8 cellular contexts compared by ENCODE assay signal in genomic region chr17:45218895-45219661, GRCh38. TPM values are rescaled to one million over a fixed set of nuclear protein-coding genes. Genes with fewer than 3 reads are reported as not detected.
DNase-seq lines count a peak whose midpoint lies in the region; ATAC-seq and TF ChIP-seq lines count a peak whose summit lies in the region.

No MANE protein-coding gene starts in this region.

- H3K36me3 Mint-ChIP-seq in naive B cell: peaks cover 5 to 6% of the 10 kb centered on the region in 2 donors
- H3K36me3 Mint-ChIP-seq in stimulated activated naive B cell treated with anti-CD40 and anti-IgM and Interleukin-4, amounts not matched to agents 10 μg/mL and 1 μg/mL and 100 μg/mL, for 72 hours: peaks cover 43 to 74% of the 10 kb centered on the region in 2 donors

- peaks cover 37 to 45% (median 43%) of the 10 kb centered on the region in 3 donors for H3K4me1 Mint-ChIP-seq in naive B cell
- peaks cover 33 to 45% of the 10 kb centered on the region in 2 donors for H3K4me1 Mint-ChIP-seq in stimulated activated naive B cell treated with anti-CD40 and anti-IgM and Interleukin-4, amounts not matched to agents 10 μg/mL and 1 μg/mL and 100 μg/mL, for 72 hours

- H3K27ac ChIP-seq in OCI-LY7 (ENCODE audit: low read depth, low read length, poor library complexity, severe bottlenecking): no peak overlapping the region

- intact Hi-C loops in OCI-LY7 (cut with micrococcal nuclease; ENCODE audit: unreplicated experiment): no loop called here

- ATAC-seq in naive B cell (ENCODE audit: low read depth in 2 of 2): peak; percentile 4 to 14
- ATAC-seq in stimulated activated naive B cell treated with anti-CD40 and anti-IgM and Interleukin-4, amounts not matched to agents 10 μg/mL and 1 μg/mL and 100 μg/mL, for 72 hours (replicated peaks): no peak

- H3K4me2 ChIP-seq in OCI-LY7 (ENCODE audit: low read length): no peak overlapping the region

- H3K9me3 Mint-ChIP-seq in naive B cell: no peaks in the 10 kb centered on the region
- H3K9me3 Mint-ChIP-seq in stimulated activated naive B cell treated with anti-CD40 and anti-IgM and Interleukin-4, amounts not matched to agents 10 μg/mL and 1 μg/mL and 100 μg/mL, for 72 hours: no peaks in the 10 kb centered on the region

- H3K4me3 ChIP-seq in OCI-LY7 (ENCODE audit: low read depth, low read length, poor library complexity, severe bottlenecking): no peak overlapping the region

- BruUV-seq in OCI-LY7 (replicated peaks; lab: Mats Ljungman, UMichigan): no TSS peak

- DNase-seq in COR-L47 (lab: John Stamatoyannopoulos, UW) (peak; percentile 48), KG1 (lab: John Stamatoyannopoulos, UW) (peak; percentile 79), OCI-LY7 (ENCODE audit: low spot score) (peak; percentile 80), activated T-cell treated with anti-CD3 and anti-CD28 coated beads for 1 hour (ENCODE audit: low read depth) (peak; percentile 91), epidermal melanocyte (ENCODE audit: insufficient read length, low spot score) (peak; percentile 93), naive B cell (peak; percentile 82), middle frontal gyrus (ENCODE audit: extremely low spot score, low spot score) (no peak)
- peak; percentile 70 for DNase-seq in stimulated activated naive B cell treated with anti-CD40 and anti-IgM and Interleukin-4, amounts not matched to agents 10 μg/mL and 1 μg/mL and 100 μg/mL, for 72 hours

- peak; percentile 97 for TF ChIP-seq CTCF in OCI-LY7 (conservative IDR thresholded peaks at IDR 0.05; ENCODE audit: low read length)

- no peaks in the 10 kb centered on the region for H3K27me3 Mint-ChIP-seq in naive B cell
- H3K27me3 Mint-ChIP-seq in stimulated activated naive B cell treated with anti-CD40 and anti-IgM and Interleukin-4, amounts not matched to agents 10 μg/mL and 1 μg/mL and 100 μg/mL, for 72 hours: no peaks in the 10 kb centered on the region

- peak overlapping the region in 6 of 8 donors; percentile 19 to 93 (median 66) for H3K4me3 Mint-ChIP-seq in naive B cell
- H3K4me3 Mint-ChIP-seq in stimulated activated naive B cell treated with anti-CD40 and anti-IgM and Interleukin-4, amounts not matched to agents 10 μg/mL and 1 μg/mL and 100 μg/mL, for 72 hours: peak overlapping the region; percentile 85 to 86

- H3K4me1 ChIP-seq in OCI-LY7 (ENCODE audit: insufficient read depth, low read length, poor library complexity, severe bottlenecking): peaks cover 24% of the 10 kb centered on the region

- no peak overlapping the region for H2AFZ ChIP-seq in OCI-LY7 (ENCODE audit: low read length)

- CTCF ChIA-PET in OCI-LY7 (lab: Charles Lee; ENCODE audit: unreplicated experiment): interaction anchor here (0.6 to 1.8 kb wide), 3 partner anchors 16 to 70 kb away, joined by 3 to 14 read pairs (median 3); no protein-coding TSS in a partner anchor

- H3K27ac Mint-ChIP-seq in naive B cell: peak overlapping the region; percentile 52 to 100 (median 84)
- H3K27ac Mint-ChIP-seq in stimulated activated naive B cell treated with anti-CD40 and anti-IgM and Interleukin-4, amounts not matched to agents 10 μg/mL and 1 μg/mL and 100 μg/mL, for 72 hours: peak overlapping the region; percentile 77

- POLR2A ChIA-PET in OCI-LY7 (lab: Charles Lee): interaction anchor here (0.9 to 1.0 kb wide), 2 partner anchors 10 to 16 kb away, joined by 3 to 5 read pairs; no protein-coding TSS in a partner anchor

- H4K20me1 ChIP-seq in OCI-LY7 (ENCODE audit: insufficient read depth, low read length): peaks cover 7% of the 10 kb centered on the region; the same call in 1 of the 2 replicates

- no peaks in the 10 kb centered on the region for H3K36me3 ChIP-seq in OCI-LY7 (ENCODE audit: insufficient read depth, low read length)

- H3K9me3 ChIP-seq in OCI-LY7 (ENCODE audit: low read length): no peaks in the 10 kb centered on the region

- no peaks in the 10 kb centered on the region for H3K9me2 ChIP-seq in OCI-LY7 (ENCODE audit: insufficient read depth, low read length)

- peaks cover 19% of the 10 kb centered on the region for H3K79me2 ChIP-seq in OCI-LY7 (ENCODE audit: insufficient read depth, low read depth, low read length)

RNA-seq across cellular contexts. Expression of gene FMNL1, which starts 2.6 kb away (rescaled TPM):
- 44.8 and 55.1 TPM in 2 replicates for total RNA-seq in OCI-LY7 (2014; rRNA removed; shearing (Covaris generic))
- total RNA-seq in OCI-LY7 (2022): 133 and 159 TPM in 2 replicates
- 10 to 100 TPM; 16.9 to 47.0 (median 22.3) TPM for polyA plus RNA-seq in naive B cell (ENCODE audit: low read depth in 6 of 6)

RNA-seq across cellular contexts. Expression of gene SPATA32, which starts 42.8 kb away (rescaled TPM):
- 0.41 TPM in 1 of 2 replicates, not detected in the other for total RNA-seq in OCI-LY7 (2014; rRNA removed; shearing (Covaris generic))
- total RNA-seq in OCI-LY7 (2022): 0.18 TPM in 1 of 2 replicates, not detected in the other
- 1 to 10 TPM in 1 of 6 donors, under 1 TPM in 4, not detected in 1; 0.16 to 4.6 (median 0.31) TPM for polyA plus RNA-seq in naive B cell (ENCODE audit: low read depth in 6 of 6)

RNA-seq across cellular contexts. Expression of gene HEXIM2, which starts 57.4 kb away (rescaled TPM):
- total RNA-seq in OCI-LY7 (2014; rRNA removed; shearing (Covaris generic)): 8.6 and 9.3 TPM in 2 replicates
- total RNA-seq in OCI-LY7 (2022): 9.7 and 11.1 TPM in 2 replicates
- polyA plus RNA-seq in naive B cell (ENCODE audit: low read depth in 6 of 6): 1 to 10 TPM; 2.1 to 6.7 (median 4.3) TPM

Comparison
In these comparisons a context has a peak if more than half of its experiments do, and no peak if none do; other contexts are left out.
1. ATAC-seq: peak in naive B cell (2 of 2); none in stimulated activated naive B cell treated with anti-CD40 and anti-IgM and Interleukin-4, amounts not matched to agents 10 μg/mL and 1 μg/mL and 100 μg/mL, for 72 hours (0 of 2).